In genomic region chr1:229669333-229669732, GRCh38 we compare ENCODE assay signal across 20 cellular contexts.
"Had no signal": no experiment of that assay in that cellular context is flagged by ENCODE, and none has a peak within 500 bp of the region (broad histone marks: within the 10 kb centered on the region; RNA-seq: fewer than 3 reads in every experiment).

No MANE protein-coding gene starts in this region.

- H3K27ac Mint-ChIP-seq: natural killer cell; stimulated activated naive CD8-positive, alpha-beta T cell treated with anti-CD3 and anti-CD28 coated beads, Interleukin-15, amount 100 ng/mL, for 72 hours had no signal

- ATAC-seq: left lung; natural killer cell; stimulated activated naive CD8-positive, alpha-beta T cell treated with anti-CD3 and anti-CD28 coated beads, Interleukin-15, amount 100 ng/mL, for 72 hours had no signal

- H3K4me1 ChIP-seq: left lung, parathyroid adenoma had no signal

- H3K4me3 ChIP-seq: cardiac muscle cell, coronary artery, esophagus squamous epithelium, left lung, spleen, testis, upper lobe of left lung had no signal

- H3K9me3 Mint-ChIP-seq: natural killer cell; stimulated activated naive CD8-positive, alpha-beta T cell treated with anti-CD3 and anti-CD28 coated beads, Interleukin-15, amount 100 ng/mL, for 72 hours had no signal

- H3K27me3 ChIP-seq: cardiac muscle cell, esophagus squamous epithelium, left lung, neutrophil, spleen, testis, upper lobe of left lung had no signal

- H3K9me3 ChIP-seq: esophagus squamous epithelium, left lung, neutrophil, spleen, testis, upper lobe of left lung had no signal

- H3K27me3 Mint-ChIP-seq: stimulated activated naive CD8-positive, alpha-beta T cell treated with anti-CD3 and anti-CD28 coated beads, Interleukin-15, amount 100 ng/mL, for 72 hours had no signal

- H3K27ac ChIP-seq: cardiac muscle cell, coronary artery, esophagus squamous epithelium, left lung, neutrophil, parathyroid adenoma, spleen, testis, upper lobe of left lung had no signal

- H3K36me3 Mint-ChIP-seq: natural killer cell had no signal

- H3K4me1 Mint-ChIP-seq: natural killer cell had no signal

- H3K4me3 Mint-ChIP-seq: natural killer cell; stimulated activated naive CD8-positive, alpha-beta T cell treated with anti-CD3 and anti-CD28 coated beads, Interleukin-15, amount 100 ng/mL, for 72 hours had no signal

- DNase-seq: activated CD4-positive, alpha-beta T cell treated with anti-CD3 and anti-CD28 coated beads, Interleukin-2, amount 50 U/mL, for 4 hours; activated CD4-positive, CD25-positive, alpha-beta regulatory T cell treated with anti-CD3 and anti-CD28 coated beads, Interleukin-2, amount 50 U/mL, for 72 hours; activated naive CD4-positive, alpha-beta T cell treated with Interleukin-2 at 50 U/mL for 16 hours; activated T-cell treated with anti-CD3 and anti-CD28 coated beads for 4 hours; anterior cingulate cortex; effector CD4-positive, alpha-beta T cell; esophagus squamous epithelium; islet precursor cell; left lung; mesenchymal stem cell; natural killer cell; retina; spleen; stimulated activated naive CD8-positive, alpha-beta T cell treated with anti-CD3 and anti-CD28 coated beads, Interleukin-15, amount 100 ng/mL, for 72 hours; testis; upper lobe of left lung had no signal

- H3K36me3 ChIP-seq: cardiac muscle cell, esophagus squamous epithelium, left lung, neutrophil, spleen, upper lobe of left lung had no signal
